ENCODE assay signal across 11 cellular contexts in the genomic region with DNA sequence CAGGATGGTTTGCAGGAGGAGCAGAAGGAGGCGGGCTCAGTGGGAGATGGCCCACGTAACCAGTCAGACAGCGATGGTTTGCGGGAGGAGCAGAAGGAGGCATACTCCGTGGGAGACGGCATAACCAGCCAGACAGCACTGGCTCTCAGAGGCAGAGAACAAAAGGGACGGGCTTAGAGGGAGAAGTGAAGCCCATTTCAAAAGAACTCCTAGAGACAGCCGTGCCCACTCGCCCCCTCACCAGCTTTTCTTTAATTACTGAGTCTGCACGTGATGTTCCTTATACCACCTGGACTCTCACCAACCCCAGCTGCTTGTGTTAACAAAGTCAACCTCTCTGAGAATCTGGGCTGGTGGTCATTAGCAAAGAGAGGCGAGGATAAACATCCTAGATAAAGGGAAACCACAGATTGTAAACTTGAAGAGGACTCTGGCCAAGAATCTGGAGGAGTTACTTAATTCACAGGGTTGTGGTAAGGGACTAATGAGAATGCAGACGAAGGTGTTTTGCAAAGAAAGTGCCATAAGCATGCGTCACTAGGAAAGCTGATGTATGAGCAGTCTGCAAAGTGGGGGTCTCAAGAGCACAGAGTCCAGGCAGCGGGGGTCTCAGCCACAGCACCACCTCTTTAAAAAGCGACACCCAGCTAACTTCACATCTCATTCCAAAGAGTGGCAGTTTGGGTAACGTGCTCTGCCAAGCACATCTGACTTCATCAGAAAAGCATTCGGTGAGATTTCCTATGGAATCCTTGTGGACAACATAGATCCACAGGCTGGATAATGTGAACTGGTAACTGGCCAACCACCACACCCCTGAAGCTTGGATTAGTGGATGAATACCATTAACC. TPM values are rescaled to one million over a fixed set of nuclear protein-coding genes. Genes with fewer than 3 reads are reported as not detected.
A peak's percentile ranks its signal among the peaks of the same experiment; 100 is the strongest.
DNase-seq lines count a peak whose midpoint lies in the region; ATAC-seq, FAIRE-seq and TF ChIP-seq lines count a peak whose summit lies in the region.
"Had no signal": no experiment of that assay in that cellular context is flagged by ENCODE, and none has a peak within 500 bp of the region (broad histone marks: within the 10 kb centered on the region; RNA-seq: fewer than 3 reads in every experiment).

No MANE protein-coding gene starts in this region.

- peak overlapping the region; percentile 96 for H3K4me2 ChIP-seq in keratinocyte (ENCODE audit: control insufficient read depth, extremely low read depth, insufficient read depth, low read depth, low read length)

- CTCF ChIA-PET in WTC11 (lab: Charles Lee), result interaction anchor here (0.7 to 2.3 kb wide), 4 partner anchors 49 to 804 kb away, joined by 3 to 12 read pairs (median 6); partner anchors contain the start of genes NXN and TIMM22

- peak overlapping the region; percentile 88 for H3K9ac ChIP-seq in keratinocyte (ENCODE audit: control insufficient read depth, extremely low read depth, insufficient read depth, low read length)

- intact Hi-C loops in uterus (cut with DNase I; ENCODE audit: low total_unique reads), result no loop called here

- POLR2A ChIA-PET in WTC11 (lab: Charles Lee), result interaction anchor here (0.6 kb wide), 1 partner anchor 17 kb away, joined by 3 read pairs; no protein-coding TSS in a partner anchor

- H4K20me1 ChIP-seq in keratinocyte (ENCODE audit: control insufficient read depth, extremely low read depth, insufficient read depth, low read length), result peaks cover 2% of the 10 kb centered on the region

- peak overlapping the region; percentile 98 for H3K27ac ChIP-seq in keratinocyte (ENCODE audit: control insufficient read depth, insufficient read depth, low read length)
- H3K27ac ChIP-seq in uterus, result peak overlapping the region; percentile 81 to 85
- H3K27ac ChIP-seq: thyroid gland had no signal

- peak; percentile 62 for ATAC-seq in WTC11
- ATAC-seq in activated T-helper 17 cell treated with anti-CD3 and anti-CD28 coated beads, Interleukin-2, amount 50 U/mL, for 72 hours (replicated peaks), result no peak

- FAIRE-seq in keratinocyte (lab: Jason Lieb, UNC), result peak; percentile 97

- H3K9me1 ChIP-seq in keratinocyte (ENCODE audit: control insufficient read depth, extremely low read depth, insufficient read depth, low read length), result no peaks in the 10 kb centered on the region

- H3K9me3 ChIP-seq in keratinocyte (ENCODE audit: control insufficient read depth, low read depth, low read length), result no peaks in the 10 kb centered on the region
- no peaks in the 10 kb centered on the region for H3K9me3 ChIP-seq in uterus
- H3K9me3 ChIP-seq: HAP-1, thyroid gland had no signal

- peak overlapping the region; percentile 90 for H3K27ac Mint-ChIP-seq in WTC11
- no peak overlapping the region for H3K27ac Mint-ChIP-seq in activated T-helper 17 cell treated with anti-CD3 and anti-CD28 coated beads, Interleukin-2, amount 50 U/mL, for 72 hours

- no peak overlapping the region for H2AFZ ChIP-seq in keratinocyte (ENCODE audit: control insufficient read depth, low read length)

- peaks cover 69% of the 10 kb centered on the region for H3K4me1 ChIP-seq in keratinocyte (ENCODE audit: control insufficient read depth, extremely low read depth, insufficient read depth, low read length)
- peaks cover 0 to 15% of the 10 kb centered on the region in 2 donors for H3K4me1 ChIP-seq in uterus

- H3K4me3 Mint-ChIP-seq in WTC11, result no peak overlapping the region
- no peak overlapping the region for H3K4me3 Mint-ChIP-seq in activated T-helper 17 cell treated with anti-CD3 and anti-CD28 coated beads, Interleukin-2, amount 50 U/mL, for 72 hours

- no peaks in the 10 kb centered on the region for H3K27me3 Mint-ChIP-seq in WTC11 (ENCODE audit: low read depth)
- peaks cover 24% of the 10 kb centered on the region for H3K27me3 Mint-ChIP-seq in activated T-helper 17 cell treated with anti-CD3 and anti-CD28 coated beads, Interleukin-2, amount 50 U/mL, for 72 hours

- TF ChIP-seq POLR2A in uterus (IDR thresholded peaks at IDR 0.05), result peak in 1 of 2 donors; percentile 23

- H3K79me2 ChIP-seq in keratinocyte (ENCODE audit: control insufficient read depth, insufficient read depth, low read length), result peaks cover 48% of the 10 kb centered on the region

- peaks cover 62% of the 10 kb centered on the region for H3K4me1 Mint-ChIP-seq in WTC11
- no peaks in the 10 kb centered on the region for H3K4me1 Mint-ChIP-seq in activated T-helper 17 cell treated with anti-CD3 and anti-CD28 coated beads, Interleukin-2, amount 50 U/mL, for 72 hours

- TF ChIP-seq CTCF in WTC11 (IDR thresholded peaks at IDR 0.05) (no peak), keratinocyte (optimal IDR thresholded peaks at IDR 0.05 in 1 of 3, IDR thresholded peaks at IDR 0.05 in 1 of 3, conservative IDR thresholded peaks at IDR 0.05 in 1 of 3; ENCODE audit: extremely low read depth in 1 of 3, insufficient read depth in 2 of 3, low read length in 3 of 3) (no peak), uterus (IDR thresholded peaks at IDR 0.05) (no peak), GM20000 (IDR thresholded peaks at IDR 0.05; ENCODE audit: extremely low read depth, missing control alignments) (no peak)

- H3K27me3 ChIP-seq in keratinocyte (ENCODE audit: control insufficient read depth, extremely low read depth, insufficient read depth, low read length), result no peaks in the 10 kb centered on the region
- no peaks in the 10 kb centered on the region for H3K27me3 ChIP-seq in uterus
- H3K27me3 ChIP-seq: thyroid gland had no signal

- H3K4me3 ChIP-seq in keratinocyte (ENCODE audit: control insufficient read depth in 2 of 3, extremely low read depth in 1 of 3, insufficient read depth in 2 of 3, low read depth in 1 of 3, low read length in 3 of 3) (peak overlapping the region in 2 of 3 experiments; percentile 53 to 55), uterus (peak overlapping the region in 1 of 2 donors; percentile 23)
- H3K4me3 ChIP-seq: HAP-1, thyroid gland had no signal

- dilution Hi-C loops in keratinocyte (cut with MboI; ENCODE audit: extremely low pct_ligation_motif_present, low sequenced_read_pairs), result no loop called here

- peak; percentile 31 for DNase-seq in NCI-H748 (lab: John Stamatoyannopoulos, UW; ENCODE audit: unreplicated experiment)
- DNase-seq in NCI-H748 treated with DMSO at 0.1 percent for 48 hours (lab: John Stamatoyannopoulos, UW), result no peak
- no peak for DNase-seq in WTC11 (ENCODE audit: low spot score)
- peak; percentile 77 for DNase-seq in keratinocyte (ENCODE audit: low read depth, low spot score)
- peak; percentile 68 to 86 for DNase-seq in uterus
- no peak for DNase-seq in GM20000 (ENCODE audit: low spot score)
- DNase-seq in Ammon's horn (ENCODE audit: low spot score), result no peak
- DNase-seq: activated naive CD4-positive, alpha-beta T cell; thyroid gland had no signal

- no peaks in the 10 kb centered on the region for H3K9me3 Mint-ChIP-seq in WTC11
- no peaks in the 10 kb centered on the region for H3K9me3 Mint-ChIP-seq in activated T-helper 17 cell treated with anti-CD3 and anti-CD28 coated beads, Interleukin-2, amount 50 U/mL, for 72 hours

- peaks cover 11% of the 10 kb centered on the region for H3K36me3 Mint-ChIP-seq in WTC11
- no peaks in the 10 kb centered on the region for H3K36me3 Mint-ChIP-seq in activated T-helper 17 cell treated with anti-CD3 and anti-CD28 coated beads, Interleukin-2, amount 50 U/mL, for 72 hours (ENCODE audit: low read depth)

- H3K36me3 ChIP-seq in keratinocyte (ENCODE audit: control insufficient read depth in 2 of 2, extremely low read depth in 1 of 2, insufficient read depth in 2 of 2, low read length in 2 of 2) (peaks cover 6 to 15% of the 10 kb centered on the region in 2 experiments), uterus (no peaks in the 10 kb centered on the region)
- H3K36me3 ChIP-seq: thyroid gland had no signal

TF ChIP-seq in WTC11, 78 proteins besides CTCF, POLR2A, EP300 and RAD21:
- TF ChIP-seq ZNF671 (CRISPR knock-in tag; IDR thresholded peaks at IDR 0.05) (no peak), NR3C1 (CRISPR knock-in tag; conservative IDR thresholded peaks at IDR 0.05; ENCODE audit: low read depth) (no peak)
- TF ChIP-seq, protein P1, sequence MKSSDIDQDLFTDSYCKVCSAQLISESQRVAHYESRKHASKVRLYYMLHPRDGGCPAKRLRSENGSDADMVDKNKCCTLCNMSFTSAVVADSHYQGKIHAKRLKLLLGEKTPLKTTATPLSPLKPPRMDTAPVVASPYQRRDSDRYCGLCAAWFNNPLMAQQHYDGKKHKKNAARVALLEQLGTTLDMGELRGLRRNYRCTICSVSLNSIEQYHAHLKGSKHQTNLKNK (CRISPR knock-in tag; IDR thresholded peaks at IDR 0.05), result no peak

RNA-seq across cellular contexts. Expression of gene NXN, which starts 51.7 kb away (rescaled TPM):
- 96.8 to 100 TPM (median 98.7 TPM) in 3 replicates for total RNA-seq in WTC11 (2021)
- polyA plus RNA-seq in keratinocyte, result 90.4 to 99.3 TPM (median 94.4 TPM) in 3 replicates
- polyA plus RNA-seq in keratinocyte (2011; ENCODE audit: low read depth), result 28.0 TPM
- 105 and 138 TPM in 2 replicates for polyA plus RNA-seq in keratinocyte (2011; cell fraction: cytosol; rRNA removed)
- polyA plus RNA-seq in keratinocyte (2011; cell fraction: nucleus; rRNA removed), result 102 and 138 TPM in 2 replicates
- polyA plus RNA-seq in keratinocyte (2012; ENCODE audit: low replicate concordance), result 68.0 and 95.5 TPM in 2 replicates
- 119 to 243 TPM (median 131 TPM) in 3 replicates for polyA minus RNA-seq in keratinocyte
- 140 TPM for polyA minus RNA-seq in keratinocyte (2011; cell fraction: cytosol; rRNA and poly(A)+ RNA removed)
- polyA minus RNA-seq in keratinocyte (2011; cell fraction: nucleus; rRNA and poly(A)+ RNA removed), result 67.5 and 81.9 TPM in 2 replicates
- 10 to 100 TPM in 3 of 4 donors, 1 to 10 TPM in 1; 6.5 to 99.0 (median 49.9) TPM for total RNA-seq in uterus
- total RNA-seq in activated T-helper 17 cell treated with anti-CD3 and anti-CD28 coated beads, Interleukin-2, amount 50 U/mL, for 72 hours, result under 1 TPM; 0.37 to 0.95 TPM

Comparison
In these comparisons a context has a peak if more than half of its experiments do, and no peak if none do; other contexts are left out.
1. DNase-seq: peak in NCI-H748 (single experiment), keratinocyte (single experiment) and uterus (2 of 2); none in NCI-H748 treated with DMSO at 0.1 percent for 48 hours (single experiment), WTC11 (single experiment), GM20000 (single experiment) and Ammon's horn (single experiment).